Comparison of ENCODE assay signal across 8 cellular contexts in genomic region chr2:126886201-126886905, GRCh38. TPM values are rescaled to one million over a fixed set of nuclear protein-coding genes. Genes with fewer than 3 reads are reported as not detected.
DNase-seq lines count a peak whose midpoint lies in the region; ATAC-seq and TF ChIP-seq lines count a peak whose summit lies in the region.

No MANE protein-coding gene starts in this region.

- TF ChIP-seq CTCF in C4-2B (conservative IDR thresholded peaks at IDR 0.05) (peak; percentile 88), fibroblast of villous mesenchyme (IDR thresholded peaks at IDR 0.05; ENCODE audit: insufficient read depth, low read depth, low read length) (peak; percentile 67), nephron (IDR thresholded peaks at IDR 0.05; ENCODE audit: unreplicated experiment in 3 of 3) (peak; percentile 80 to 84 (median 83)), tibial nerve (IDR thresholded peaks at IDR 0.05) (peak; percentile 51 to 72 (median 66))

- 7 to 9% methylated on average over 11 to 38 of the region's 40 CpGs for WGBS in tibial nerve, 2 donors

- H3K9me3 Mint-ChIP-seq in activated CD8-positive, alpha-beta memory T cell treated with anti-CD3 and anti-CD28 coated beads, Interleukin-2, amount 10 ng/mL, durations not matched to agents 7 days and 5 days (ENCODE audit: low read depth): no peaks in the 10 kb centered on the region
- H3K9me3 Mint-ChIP-seq in nephron: no peaks in the 10 kb centered on the region

- CTCF ChIA-PET in activated CD8-positive, alpha-beta memory T cell treated with anti-CD3 and anti-CD28 coated beads, Interleukin-2, amount 10 ng/mL, durations not matched to agents 7 days and 5 days (lab: Charles Lee): interaction anchor here (0.9 to 1.0 kb wide), 2 partner anchors 24 to 36 kb away, joined by 3 read pairs; no protein-coding TSS in a partner anchor

- H3K4me1 ChIP-seq in tibial nerve: peaks cover 0 to 13% (median 0%) of the 10 kb centered on the region in 4 donors

- H3K27ac Mint-ChIP-seq in activated CD8-positive, alpha-beta memory T cell treated with anti-CD3 and anti-CD28 coated beads, Interleukin-2, amount 10 ng/mL, durations not matched to agents 7 days and 5 days: no peak overlapping the region
- H3K27ac Mint-ChIP-seq in nephron: peak overlapping the region; percentile 83 to 95 (median 84)

- peaks cover 0 to 4% of the 10 kb centered on the region in 2 donors for H3K27me3 ChIP-seq in tibial nerve

- no peaks in the 10 kb centered on the region for H3K9me3 ChIP-seq in tibial nerve

- H3K4me3 ChIP-seq in fibroblast of villous mesenchyme (ENCODE audit: low read depth, low read length) (peak overlapping the region; percentile 45), tibial nerve (peak overlapping the region; percentile 11 to 49 (median 21))

- peaks cover 2% of the 10 kb centered on the region for H3K4me1 Mint-ChIP-seq in activated CD8-positive, alpha-beta memory T cell treated with anti-CD3 and anti-CD28 coated beads, Interleukin-2, amount 10 ng/mL, durations not matched to agents 7 days and 5 days
- H3K4me1 Mint-ChIP-seq in nephron: peaks cover 34% of the 10 kb centered on the region

- peak overlapping the region; percentile 2; the same call in 1 of the 2 replicates for H3K27ac ChIP-seq in C4-2B
- no peak overlapping the region for H3K27ac ChIP-seq in tibial nerve

- ATAC-seq in GM19438 (IDR thresholded peaks at IDR 0.05; ENCODE audit: low read depth, unreplicated experiment): peak; percentile 96
- peak; percentile 78 for ATAC-seq in activated CD8-positive, alpha-beta memory T cell treated with anti-CD3 and anti-CD28 coated beads, Interleukin-2, amount 10 ng/mL, durations not matched to agents 7 days and 5 days

- peaks cover 8% of the 10 kb centered on the region for H3K27me3 Mint-ChIP-seq in activated CD8-positive, alpha-beta memory T cell treated with anti-CD3 and anti-CD28 coated beads, Interleukin-2, amount 10 ng/mL, durations not matched to agents 7 days and 5 days
- H3K27me3 Mint-ChIP-seq in nephron (ENCODE audit: low read depth): peaks cover 11% of the 10 kb centered on the region

- no peak for TF ChIP-seq EP300 in tibial nerve (IDR thresholded peaks at IDR 0.05)

- H3K36me3 ChIP-seq in tibial nerve: no peaks in the 10 kb centered on the region

- H3K4me3 Mint-ChIP-seq in activated CD8-positive, alpha-beta memory T cell treated with anti-CD3 and anti-CD28 coated beads, Interleukin-2, amount 10 ng/mL, durations not matched to agents 7 days and 5 days: no peak overlapping the region
- peak overlapping the region; percentile 61 to 76 (median 74) for H3K4me3 Mint-ChIP-seq in nephron

- TF ChIP-seq POLR2A in tibial nerve (IDR thresholded peaks at IDR 0.05): no peak

- DNase-seq in HK-2 (ENCODE audit: unreplicated experiment) (peak; percentile 87), fibroblast of villous mesenchyme (ENCODE audit: low read depth) (peak; percentile 46), tibial nerve (ENCODE audit: low spot score in 2 of 2) (peak; percentile 43 to 45), SK-N-DZ (ENCODE audit: low spot score) (no peak)
- peak; percentile 56 for DNase-seq in activated CD8-positive, alpha-beta memory T cell treated with anti-CD3 and anti-CD28 coated beads, Interleukin-2, amount 10 ng/mL, durations not matched to agents 7 days and 5 days

- no peaks in the 10 kb centered on the region for H3K36me3 Mint-ChIP-seq in activated CD8-positive, alpha-beta memory T cell treated with anti-CD3 and anti-CD28 coated beads, Interleukin-2, amount 10 ng/mL, durations not matched to agents 7 days and 5 days
- H3K36me3 Mint-ChIP-seq in nephron (ENCODE audit: low read depth): no peaks in the 10 kb centered on the region

RNA-seq across cellular contexts. Expression of gene TEX51, which starts 12.3 kb away (rescaled TPM):
- total RNA-seq in activated CD8-positive, alpha-beta memory T cell treated with anti-CD3 and anti-CD28 coated beads, Interleukin-2, amount 10 ng/mL, durations not matched to agents 7 days and 5 days: not detected
- total RNA-seq in fibroblast of villous mesenchyme (not detected in 2 replicates), tibial nerve (not detected)
- polyA plus RNA-seq in SK-N-DZ (2014; cell fraction: cytosol; rRNA removed): not detected in 2 replicates
- polyA plus RNA-seq in SK-N-DZ (2014; cell fraction: nucleus; rRNA removed): not detected in 2 replicates
